In genomic region chr3:53593611-53594010, GRCh38 we compare ENCODE assay signal across 16 cellular contexts.
DNase-seq lines count a peak whose midpoint lies in the region; TF ChIP-seq lines count a peak whose summit lies in the region.
"Had no signal": no experiment of that assay in that cellular context is flagged by ENCODE, and none has a peak within 500 bp of the region (broad histone marks: within the 10 kb centered on the region; RNA-seq: fewer than 3 reads in every experiment).

No MANE protein-coding gene starts in this region.

- in situ Hi-C loops in G401 (cut with HindIII; ENCODE audit: low sequenced_read_pairs) = no loop called here

- WGBS in esophagus muscularis mucosa = 48% methylated on average over 4 of the region's 4 CpGs
- WGBS in lower leg skin, 2 donors = 52 to 61% methylated on average over 4 of the region's 4 CpGs

- no peak for TF ChIP-seq POLR2A in esophagus muscularis mucosa (IDR thresholded peaks at IDR 0.05; ENCODE audit: low read depth)
- no peak for TF ChIP-seq POLR2A in lower leg skin (IDR thresholded peaks at IDR 0.05)

- H3K4me1 ChIP-seq in esophagus muscularis mucosa = peaks cover 0 to 6% (median 5%) of the 10 kb centered on the region in 4 donors

- intact Hi-C loops in esophagus muscularis mucosa (cut with DNase I) = no loop called here
- intact Hi-C loops in lower leg skin (cut with DNase I; ENCODE audit: low total_unique reads) = loop anchor here (5.0 kb wide), 1 partner anchor 1636 kb away; the partner anchor contains the start of gene GPR62

- H3K9me3 ChIP-seq in esophagus muscularis mucosa = no peaks in the 10 kb centered on the region

- DNase-seq in G401 (ENCODE audit: low spot score) (peak; percentile 32), cerebellar cortex (ENCODE audit: low spot score) (peak; percentile 24), esophagus muscularis mucosa (ENCODE audit: extremely low spot score) (peak; percentile 84), AG08396 (ENCODE audit: low spot score) (no peak), NCI-H345 treated with DMSO at 0.1 percent for 48 hours (lab: John Stamatoyannopoulos, UW; ENCODE audit: unreplicated experiment) (no peak), lower leg skin (ENCODE audit: low spot score in 2 of 2) (no peak)
- DNase-seq: C1 segment of cervical spinal cord; Calu3; CD4-positive, alpha-beta memory T cell; COR-L47; DMS53; DMS79 treated with DMSO at 0.1 percent for 48 hours; GM23248; H7; HCEC 1CT had no signal

- no peak overlapping the region for H3K4me3 ChIP-seq in esophagus muscularis mucosa
- no peak overlapping the region for H3K4me3 ChIP-seq in lower leg skin (ENCODE audit: low read depth, poor library complexity, severe bottlenecking)
- H3K4me3 ChIP-seq: GM23248 had no signal

- H3K27ac ChIP-seq in esophagus muscularis mucosa (replicated peaks in 1 of 4) = no peak overlapping the region
- H3K27ac ChIP-seq: 22Rv1, GM23248 had no signal

- no peak for TF ChIP-seq EP300 in esophagus muscularis mucosa (IDR thresholded peaks at IDR 0.05)

- TF ChIP-seq CTCF in esophagus muscularis mucosa (IDR thresholded peaks at IDR 0.05) (no peak), lower leg skin (IDR thresholded peaks at IDR 0.05) (no peak)

- H3K36me3 ChIP-seq in esophagus muscularis mucosa = no peaks in the 10 kb centered on the region

- H3K27me3 ChIP-seq in esophagus muscularis mucosa = no peaks in the 10 kb centered on the region

Comparison
In these comparisons a context has a peak if more than half of its experiments do, and no peak if none do; other contexts are left out.
1. DNase-seq: peak in G401 (single experiment), cerebellar cortex (single experiment) and esophagus muscularis mucosa (single experiment); none in AG08396 (single experiment), NCI-H345 treated with DMSO at 0.1 percent for 48 hours (single experiment) and lower leg skin (0 of 2).